ENCODE assay signal across 34 cellular contexts in genomic region chr20:61559706-61560315, GRCh38.
"Had no signal": no experiment of that assay in that cellular context is flagged by ENCODE, and none has a peak within 500 bp of the region (broad histone marks: within the 10 kb centered on the region; RNA-seq: fewer than 3 reads in every experiment).

No MANE protein-coding gene starts in this region.

- ATAC-seq: activated CD4-positive, alpha-beta T cell treated with anti-CD3 and anti-CD28 coated beads for 36 hours; activated CD4-positive, CD25-positive, alpha-beta regulatory T cell treated with anti-CD3 and anti-CD28 coated beads, Interleukin-2, amount 50 U/mL, for 24 hours; activated CD8-positive, alpha-beta T cell treated with anti-CD3 and anti-CD28 coated beads, Interleukin-2, amount 10 ng/mL, durations not matched to agents 7 days and 5 days; body of pancreas; PC-3; Right ventricle myocardium inferior; SK-N-SH treated with all-trans-retinoic acid at 6 μM for 48 hours; T-cell; T-helper 17 cell had no signal

- H3K9me3 ChIP-seq: adrenal gland, body of pancreas, breast epithelium, Peyer's patch had no signal

- H3K4me1 Mint-ChIP-seq: activated CD4-positive, alpha-beta T cell treated with anti-CD3 and anti-CD28 coated beads for 36 hours; activated CD4-positive, alpha-beta T cell treated with anti-CD3 and anti-CD28 coated beads, Interleukin-2, amount 10 ng/mL, durations not matched to agents 7 days and 5 days; activated naive CD4-positive, alpha-beta T cell treated with anti-CD3 and anti-CD28 coated beads, Interleukin-2, amount 50 U/mL, for 24 hours; activated naive CD8-positive, alpha-beta T cell treated with anti-CD3 and anti-CD28 coated beads, Interleukin-2, amount 10 ng/mL, durations not matched to agents 7 days and 5 days; T-cell; T-helper 17 cell had no signal

- H3K27me3 ChIP-seq: adrenal gland, body of pancreas, breast epithelium, Peyer's patch had no signal

- H3K36me3 Mint-ChIP-seq: activated naive CD4-positive, alpha-beta T cell treated with anti-CD3 and anti-CD28 coated beads, Interleukin-2, amount 50 U/mL, for 24 hours; activated naive CD8-positive, alpha-beta T cell treated with anti-CD3 and anti-CD28 coated beads, Interleukin-2, amount 10 ng/mL, durations not matched to agents 7 days and 5 days; T-cell; WTC11 had no signal

- DNase-seq: activated CD4-positive, alpha-beta T cell treated with anti-CD3 and anti-CD28 coated beads for 36 hours; activated CD4-positive, alpha-beta T cell treated with anti-CD3 and anti-CD28 coated beads, Interleukin-2, amount 10 ng/mL, durations not matched to agents 7 days and 5 days; activated CD4-positive, alpha-beta T cell treated with anti-CD3 and anti-CD28 coated beads, Interleukin-2, amount 50 U/mL, for 48 hours; activated CD8-positive, alpha-beta T cell treated with anti-CD3 and anti-CD28 coated beads, Interleukin-2, amount 10 ng/mL, durations not matched to agents 7 days and 5 days; activated gamma-delta T cell; activated naive CD4-positive, alpha-beta T cell treated with Interleukin-2 at 50 U/mL for 16 hours; activated naive CD8-positive, alpha-beta T cell treated with anti-CD3 and anti-CD28 coated beads, Interleukin-2, amount 10 ng/mL, durations not matched to agents 7 days and 5 days; activated T-cell treated with anti-CD3 and anti-CD28 coated beads, Interleukin-2, amount 50 U/mL, for 24 hours; adrenal gland; NCI-H1048; NCI-H1105 treated with DMSO at 0.1 percent for 48 hours; NCI-H1436 treated with DMSO at 0.1 percent for 48 hours; NCI-H1694 treated with DMSO at 0.1 percent for 48 hours; NCI-H2029; NCI-H2107; NCI-H2171; NCI-H510A; NCI-H526; NCI-H748 treated with DMSO at 0.1 percent for 48 hours; NK-92 treated with Interleukin-12 subunit alpha and Interleukin-12 subunit beta, amount 100 ng/mL, for 24 hours; Peyer's patch; SIG-M5; T-cell; T-helper 17 cell had no signal

- H3K4me1 ChIP-seq: adrenal gland, body of pancreas, breast epithelium, Peyer's patch had no signal

- H3K27ac Mint-ChIP-seq: activated CD4-positive, alpha-beta T cell treated with anti-CD3 and anti-CD28 coated beads for 36 hours; activated CD4-positive, alpha-beta T cell treated with anti-CD3 and anti-CD28 coated beads, Interleukin-2, amount 10 ng/mL, durations not matched to agents 7 days and 5 days; activated CD8-positive, alpha-beta T cell treated with anti-CD3 and anti-CD28 coated beads, Interleukin-2, amount 10 ng/mL, durations not matched to agents 7 days and 5 days; activated naive CD4-positive, alpha-beta T cell treated with anti-CD3 and anti-CD28 coated beads, Interleukin-2, amount 50 U/mL, for 24 hours; activated naive CD8-positive, alpha-beta T cell treated with anti-CD3 and anti-CD28 coated beads, Interleukin-2, amount 10 ng/mL, durations not matched to agents 7 days and 5 days; activated T-cell treated with anti-CD3 and anti-CD28 coated beads, Interleukin-2, amount 50 U/mL, for 24 hours; activated T-helper 2 cell treated with anti-CD3 and anti-CD28 coated beads, Interferon-gamma antibody, Interleukin-2, Interleukin-4, amounts not matched to agents 10 μg/mL and 5 μg/mL and 100 μg/mL, durations not matched to agents 14 hours and 24 hours and 36 hours; T-cell; T-helper 17 cell; WTC11 had no signal

- H3K36me3 ChIP-seq: adrenal gland, breast epithelium, Peyer's patch had no signal

- H3K9me3 Mint-ChIP-seq: activated naive CD4-positive, alpha-beta T cell treated with anti-CD3 and anti-CD28 coated beads, Interleukin-2, amount 50 U/mL, for 24 hours; activated T-cell treated with anti-CD3 and anti-CD28 coated beads, Interleukin-2, amount 50 U/mL, for 24 hours; activated T-helper 2 cell treated with anti-CD3 and anti-CD28 coated beads, Interferon-gamma antibody, Interleukin-2, Interleukin-4, amounts not matched to agents 10 μg/mL and 5 μg/mL and 100 μg/mL, durations not matched to agents 14 hours and 24 hours and 36 hours; WTC11 had no signal

- H3K4me3 Mint-ChIP-seq: activated CD4-positive, alpha-beta T cell treated with anti-CD3 and anti-CD28 coated beads for 36 hours; activated CD4-positive, alpha-beta T cell treated with anti-CD3 and anti-CD28 coated beads, Interleukin-2, amount 10 ng/mL, durations not matched to agents 7 days and 5 days; activated CD8-positive, alpha-beta T cell treated with anti-CD3 and anti-CD28 coated beads, Interleukin-2, amount 10 ng/mL, durations not matched to agents 7 days and 5 days; activated naive CD4-positive, alpha-beta T cell treated with anti-CD3 and anti-CD28 coated beads, Interleukin-2, amount 50 U/mL, for 24 hours; activated naive CD8-positive, alpha-beta T cell treated with anti-CD3 and anti-CD28 coated beads, Interleukin-2, amount 10 ng/mL, durations not matched to agents 7 days and 5 days; activated T-cell treated with anti-CD3 and anti-CD28 coated beads, Interleukin-2, amount 50 U/mL, for 24 hours; T-cell; T-helper 17 cell; WTC11 had no signal

- FAIRE-seq: astrocyte had no signal

- H3K4me3 ChIP-seq: adrenal gland, body of pancreas, breast epithelium, Peyer's patch had no signal

- H3K27me3 Mint-ChIP-seq: activated CD4-positive, alpha-beta T cell treated with anti-CD3 and anti-CD28 coated beads for 36 hours; activated CD4-positive, alpha-beta T cell treated with anti-CD3 and anti-CD28 coated beads, Interleukin-2, amount 10 ng/mL, durations not matched to agents 7 days and 5 days; activated naive CD4-positive, alpha-beta T cell treated with anti-CD3 and anti-CD28 coated beads, Interleukin-2, amount 50 U/mL, for 24 hours; activated naive CD8-positive, alpha-beta T cell treated with anti-CD3 and anti-CD28 coated beads, Interleukin-2, amount 10 ng/mL, durations not matched to agents 7 days and 5 days; activated T-cell treated with anti-CD3 and anti-CD28 coated beads, Interleukin-2, amount 50 U/mL, for 24 hours; T-cell; T-helper 17 cell had no signal

- H3K27ac ChIP-seq: adrenal gland, body of pancreas, breast epithelium, Peyer's patch had no signal
